Comparison of ENCODE assay signal across 1 cellular context in the genomic region with DNA sequence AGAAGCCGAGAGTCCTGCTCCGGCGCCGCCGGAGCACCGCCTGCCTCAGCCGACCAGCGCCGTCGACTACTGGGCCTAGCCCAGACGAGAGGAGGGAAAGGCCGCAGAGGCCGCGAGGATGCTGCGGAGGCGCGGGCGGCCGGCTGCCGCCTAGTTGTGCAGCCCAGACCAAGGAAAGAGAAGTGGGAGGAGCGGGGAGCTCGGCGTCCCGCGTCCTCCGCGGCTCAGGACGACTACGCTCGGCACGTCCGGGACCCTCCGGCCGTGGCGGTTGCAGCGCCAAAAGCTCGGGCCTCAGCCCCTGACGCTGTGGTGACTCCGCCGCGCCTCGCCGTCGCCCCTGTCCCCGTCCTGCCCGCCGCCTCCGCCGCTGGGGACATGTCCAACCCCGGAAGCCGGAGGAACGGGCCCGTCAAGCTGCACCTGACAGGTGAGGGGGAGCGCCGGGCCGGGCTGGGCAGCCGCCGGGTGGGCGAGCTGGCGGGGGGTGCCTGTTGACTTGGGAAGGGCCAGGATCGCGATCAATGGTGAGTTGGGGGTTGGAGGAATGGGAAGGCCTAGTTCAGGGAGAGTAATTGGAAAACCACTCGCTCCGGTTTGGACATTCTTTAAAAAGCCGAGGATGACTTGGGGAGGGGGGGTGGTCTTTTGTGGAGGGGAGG.
TF ChIP-seq lines count a peak whose summit lies in the region.

No MANE protein-coding gene starts in this region.

TF ChIP-seq in HEK293, 187 proteins besides CTCF, POLR2A, EP300 and RAD21 (continued from another document and continues in another):
- TF ChIP-seq, protein P1, sequence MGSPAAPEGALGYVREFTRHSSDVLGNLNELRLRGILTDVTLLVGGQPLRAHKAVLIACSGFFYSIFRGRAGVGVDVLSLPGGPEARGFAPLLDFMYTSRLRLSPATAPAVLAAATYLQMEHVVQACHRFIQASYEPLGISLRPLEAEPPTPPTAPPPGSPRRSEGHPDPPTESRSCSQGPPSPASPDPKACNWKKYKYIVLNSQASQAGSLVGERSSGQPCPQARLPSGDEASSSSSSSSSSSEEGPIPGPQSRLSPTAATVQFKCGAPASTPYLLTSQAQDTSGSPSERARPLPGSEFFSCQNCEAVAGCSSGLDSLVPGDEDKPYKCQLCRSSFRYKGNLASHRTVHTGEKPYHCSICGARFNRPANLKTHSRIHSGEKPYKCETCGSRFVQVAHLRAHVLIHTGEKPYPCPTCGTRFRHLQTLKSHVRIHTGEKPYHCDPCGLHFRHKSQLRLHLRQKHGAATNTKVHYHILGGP (tag by site-specific recombination; IDR thresholded peaks at IDR 0.05) = no peak
- TF ChIP-seq KLF10 (tag by site-specific recombination; IDR thresholded peaks at IDR 0.05) (no peak), SP3 (tag by site-specific recombination; IDR thresholded peaks at IDR 0.05) (peak; percentile 45), ZBTB8A (tag by site-specific recombination; IDR thresholded peaks at IDR 0.05) (no peak; the same call in 1 of the 2 replicates), ZNF670 (tag by site-specific recombination; IDR thresholded peaks at IDR 0.05; ENCODE audit: low read depth) (no peak), ZNF19 (tag by site-specific recombination; IDR thresholded peaks at IDR 0.05; ENCODE audit: low read depth) (no peak), ZFP41 (tag by site-specific recombination; IDR thresholded peaks at IDR 0.05; ENCODE audit: borderline replicate concordance) (no peak), ZNF274 (IDR thresholded peaks at IDR 0.05; ENCODE audit: low read length) (no peak), ZNF274 (tag by site-specific recombination; IDR thresholded peaks at IDR 0.05; ENCODE audit: borderline replicate concordance) (no peak), ZNF16 (tag by site-specific recombination; IDR thresholded peaks at IDR 0.05; ENCODE audit: low read depth) (no peak), ZNF521 (tag by site-specific recombination; IDR thresholded peaks at IDR 0.05) (no peak), ZNF777 (tag by site-specific recombination; IDR thresholded peaks at IDR 0.05; ENCODE audit: borderline replicate concordance) (peak; percentile 90), ZNF626 (tag by site-specific recombination; IDR thresholded peaks at IDR 0.05) (no peak), SP7 (tag by site-specific recombination; IDR thresholded peaks at IDR 0.05) (0 out of 2 replicates have a peak, but pooled peaks have one; percentile 59), HOXA7 (CRISPR knock-in tag; IDR thresholded peaks at IDR 0.05; ENCODE audit: borderline replicate concordance) (no peak), ZNF169 (tag by site-specific recombination; IDR thresholded peaks at IDR 0.05) (no peak), ZNF610 (tag by site-specific recombination; IDR thresholded peaks at IDR 0.05; ENCODE audit: borderline replicate concordance) (no peak), ZNF707 (tag by site-specific recombination; IDR thresholded peaks at IDR 0.05) (no peak), ZBTB7A (tag by site-specific recombination; IDR thresholded peaks at IDR 0.05; ENCODE audit: low read depth) (no peak), IKZF3 (tag by site-specific recombination; IDR thresholded peaks at IDR 0.05) (no peak), ZEB2 (tag by site-specific recombination; IDR thresholded peaks at IDR 0.05) (peak; percentile 67), ZNF140 (tag by site-specific recombination; IDR thresholded peaks at IDR 0.05) (no peak), ZNF350 (tag by site-specific recombination; IDR thresholded peaks at IDR 0.05) (no peak), FEZF1 (tag by site-specific recombination; IDR thresholded peaks at IDR 0.05) (no peak), ZNF792 (tag by site-specific recombination; IDR thresholded peaks at IDR 0.05) (no peak), ZNF112 (tag by site-specific recombination; IDR thresholded peaks at IDR 0.05) (no peak), KLF7 (tag by site-specific recombination; IDR thresholded peaks at IDR 0.05; ENCODE audit: borderline replicate concordance) (peak; percentile 18; the same call in 1 of the 2 replicates), MEIS1 (CRISPR knock-in tag; IDR thresholded peaks at IDR 0.05; ENCODE audit: borderline replicate concordance) (no peak), ZNF426 (tag by site-specific recombination; IDR thresholded peaks at IDR 0.05) (no peak), ZNF2 (tag by site-specific recombination; IDR thresholded peaks at IDR 0.05) (0 out of 2 replicates have a peak, but pooled peaks have one; percentile 59), ZNF366 (tag by site-specific recombination; conservative IDR thresholded peaks at IDR 0.05) (no peak; the same call in none of the 2 replicates)
- TF ChIP-seq, protein P2, sequence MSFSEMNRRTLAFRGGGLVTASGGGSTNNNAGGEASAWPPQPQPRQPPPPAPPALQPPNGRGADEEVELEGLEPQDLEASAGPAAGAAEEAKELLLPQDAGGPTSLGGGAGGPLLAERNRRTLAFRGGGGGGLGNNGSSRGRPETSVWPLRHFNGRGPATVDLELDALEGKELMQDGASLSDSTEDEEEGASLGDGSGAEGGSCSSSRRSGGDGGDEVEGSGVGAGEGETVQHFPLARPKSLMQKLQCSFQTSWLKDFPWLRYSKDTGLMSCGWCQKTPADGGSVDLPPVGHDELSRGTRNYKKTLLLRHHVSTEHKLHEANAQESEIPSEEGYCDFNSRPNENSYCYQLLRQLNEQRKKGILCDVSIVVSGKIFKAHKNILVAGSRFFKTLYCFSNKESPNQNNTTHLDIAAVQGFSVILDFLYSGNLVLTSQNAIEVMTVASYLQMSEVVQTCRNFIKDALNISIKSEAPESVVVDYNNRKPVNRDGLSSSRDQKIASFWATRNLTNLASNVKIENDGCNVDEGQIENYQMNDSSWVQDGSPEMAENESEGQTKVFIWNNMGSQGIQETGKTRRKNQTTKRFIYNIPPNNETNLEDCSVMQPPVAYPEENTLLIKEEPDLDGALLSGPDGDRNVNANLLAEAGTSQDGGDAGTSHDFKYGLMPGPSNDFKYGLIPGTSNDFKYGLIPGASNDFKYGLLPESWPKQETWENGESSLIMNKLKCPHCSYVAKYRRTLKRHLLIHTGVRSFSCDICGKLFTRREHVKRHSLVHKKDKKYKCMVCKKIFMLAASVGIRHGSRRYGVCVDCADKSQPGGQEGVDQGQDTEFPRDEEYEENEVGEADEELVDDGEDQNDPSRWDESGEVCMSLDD (tag by site-specific recombination; IDR thresholded peaks at IDR 0.05) = no peak
- TF ChIP-seq, protein P3, sequence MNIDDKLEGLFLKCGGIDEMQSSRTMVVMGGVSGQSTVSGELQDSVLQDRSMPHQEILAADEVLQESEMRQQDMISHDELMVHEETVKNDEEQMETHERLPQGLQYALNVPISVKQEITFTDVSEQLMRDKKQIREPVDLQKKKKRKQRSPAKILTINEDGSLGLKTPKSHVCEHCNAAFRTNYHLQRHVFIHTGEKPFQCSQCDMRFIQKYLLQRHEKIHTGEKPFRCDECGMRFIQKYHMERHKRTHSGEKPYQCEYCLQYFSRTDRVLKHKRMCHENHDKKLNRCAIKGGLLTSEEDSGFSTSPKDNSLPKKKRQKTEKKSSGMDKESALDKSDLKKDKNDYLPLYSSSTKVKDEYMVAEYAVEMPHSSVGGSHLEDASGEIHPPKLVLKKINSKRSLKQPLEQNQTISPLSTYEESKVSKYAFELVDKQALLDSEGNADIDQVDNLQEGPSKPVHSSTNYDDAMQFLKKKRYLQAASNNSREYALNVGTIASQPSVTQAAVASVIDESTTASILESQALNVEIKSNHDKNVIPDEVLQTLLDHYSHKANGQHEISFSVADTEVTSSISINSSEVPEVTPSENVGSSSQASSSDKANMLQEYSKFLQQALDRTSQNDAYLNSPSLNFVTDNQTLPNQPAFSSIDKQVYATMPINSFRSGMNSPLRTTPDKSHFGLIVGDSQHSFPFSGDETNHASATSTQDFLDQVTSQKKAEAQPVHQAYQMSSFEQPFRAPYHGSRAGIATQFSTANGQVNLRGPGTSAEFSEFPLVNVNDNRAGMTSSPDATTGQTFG (tag by site-specific recombination; IDR thresholded peaks at IDR 0.05; ENCODE audit: borderline replicate concordance) = no peak
- TF ChIP-seq, protein P4, sequence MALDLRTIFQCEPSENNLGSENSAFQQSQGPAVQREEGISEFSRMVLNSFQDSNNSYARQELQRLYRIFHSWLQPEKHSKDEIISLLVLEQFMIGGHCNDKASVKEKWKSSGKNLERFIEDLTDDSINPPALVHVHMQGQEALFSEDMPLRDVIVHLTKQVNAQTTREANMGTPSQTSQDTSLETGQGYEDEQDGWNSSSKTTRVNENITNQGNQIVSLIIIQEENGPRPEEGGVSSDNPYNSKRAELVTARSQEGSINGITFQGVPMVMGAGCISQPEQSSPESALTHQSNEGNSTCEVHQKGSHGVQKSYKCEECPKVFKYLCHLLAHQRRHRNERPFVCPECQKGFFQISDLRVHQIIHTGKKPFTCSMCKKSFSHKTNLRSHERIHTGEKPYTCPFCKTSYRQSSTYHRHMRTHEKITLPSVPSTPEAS (tag by site-specific recombination; IDR thresholded peaks at IDR 0.05) = no peak
- TF ChIP-seq, protein P5, sequence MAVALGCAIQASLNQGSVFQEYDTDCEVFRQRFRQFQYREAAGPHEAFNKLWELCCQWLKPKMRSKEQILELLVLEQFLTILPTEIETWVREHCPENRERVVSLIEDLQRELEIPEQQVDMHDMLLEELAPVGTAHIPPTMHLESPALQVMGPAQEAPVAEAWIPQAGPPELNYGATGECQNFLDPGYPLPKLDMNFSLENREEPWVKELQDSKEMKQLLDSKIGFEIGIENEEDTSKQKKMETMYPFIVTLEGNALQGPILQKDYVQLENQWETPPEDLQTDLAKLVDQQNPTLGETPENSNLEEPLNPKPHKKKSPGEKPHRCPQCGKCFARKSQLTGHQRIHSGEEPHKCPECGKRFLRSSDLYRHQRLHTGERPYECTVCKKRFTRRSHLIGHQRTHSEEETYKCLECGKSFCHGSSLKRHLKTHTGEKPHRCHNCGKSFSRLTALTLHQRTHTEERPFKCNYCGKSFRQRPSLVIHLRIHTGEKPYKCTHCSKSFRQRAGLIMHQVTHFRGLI (tag by site-specific recombination; IDR thresholded peaks at IDR 0.05) = peak; percentile 40; the same call in 1 of the 2 replicates
- TF ChIP-seq, protein P6, sequence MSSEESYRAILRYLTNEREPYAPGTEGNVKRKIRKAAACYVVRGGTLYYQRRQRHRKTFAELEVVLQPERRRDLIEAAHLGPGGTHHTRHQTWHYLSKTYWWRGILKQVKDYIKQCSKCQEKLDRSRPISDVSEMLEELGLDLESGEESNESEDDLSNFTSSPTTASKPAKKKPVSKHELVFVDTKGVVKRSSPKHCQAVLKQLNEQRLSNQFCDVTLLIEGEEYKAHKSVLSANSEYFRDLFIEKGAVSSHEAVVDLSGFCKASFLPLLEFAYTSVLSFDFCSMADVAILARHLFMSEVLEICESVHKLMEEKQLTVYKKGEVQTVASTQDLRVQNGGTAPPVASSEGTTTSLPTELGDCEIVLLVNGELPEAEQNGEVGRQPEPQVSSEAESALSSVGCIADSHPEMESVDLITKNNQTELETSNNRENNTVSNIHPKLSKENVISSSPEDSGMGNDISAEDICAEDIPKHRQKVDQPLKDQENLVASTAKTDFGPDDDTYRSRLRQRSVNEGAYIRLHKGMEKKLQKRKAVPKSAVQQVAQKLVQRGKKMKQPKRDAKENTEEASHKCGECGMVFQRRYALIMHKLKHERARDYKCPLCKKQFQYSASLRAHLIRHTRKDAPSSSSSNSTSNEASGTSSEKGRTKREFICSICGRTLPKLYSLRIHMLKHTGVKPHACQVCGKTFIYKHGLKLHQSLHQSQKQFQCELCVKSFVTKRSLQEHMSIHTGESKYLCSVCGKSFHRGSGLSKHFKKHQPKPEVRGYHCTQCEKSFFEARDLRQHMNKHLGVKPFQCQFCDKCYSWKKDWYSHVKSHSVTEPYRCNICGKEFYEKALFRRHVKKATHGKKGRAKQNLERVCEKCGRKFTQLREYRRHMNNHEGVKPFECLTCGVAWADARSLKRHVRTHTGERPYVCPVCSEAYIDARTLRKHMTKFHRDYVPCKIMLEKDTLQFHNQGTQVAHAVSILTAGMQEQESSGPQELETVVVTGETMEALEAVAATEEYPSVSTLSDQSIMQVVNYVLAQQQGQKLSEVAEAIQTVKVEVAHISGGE (tag by site-specific recombination; conservative IDR thresholded peaks at IDR 0.05; ENCODE audit: low read depth) = no peak; the same call in 1 of the 2 replicates
- TF ChIP-seq, protein P7, sequence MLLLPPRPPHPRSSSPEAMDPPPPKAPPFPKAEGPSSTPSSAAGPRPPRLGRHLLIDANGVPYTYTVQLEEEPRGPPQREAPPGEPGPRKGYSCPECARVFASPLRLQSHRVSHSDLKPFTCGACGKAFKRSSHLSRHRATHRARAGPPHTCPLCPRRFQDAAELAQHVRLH (tag by site-specific recombination; IDR thresholded peaks at IDR 0.05) = peak; percentile 63; the same call in 1 of the 2 replicates
- TF ChIP-seq, protein P8, sequence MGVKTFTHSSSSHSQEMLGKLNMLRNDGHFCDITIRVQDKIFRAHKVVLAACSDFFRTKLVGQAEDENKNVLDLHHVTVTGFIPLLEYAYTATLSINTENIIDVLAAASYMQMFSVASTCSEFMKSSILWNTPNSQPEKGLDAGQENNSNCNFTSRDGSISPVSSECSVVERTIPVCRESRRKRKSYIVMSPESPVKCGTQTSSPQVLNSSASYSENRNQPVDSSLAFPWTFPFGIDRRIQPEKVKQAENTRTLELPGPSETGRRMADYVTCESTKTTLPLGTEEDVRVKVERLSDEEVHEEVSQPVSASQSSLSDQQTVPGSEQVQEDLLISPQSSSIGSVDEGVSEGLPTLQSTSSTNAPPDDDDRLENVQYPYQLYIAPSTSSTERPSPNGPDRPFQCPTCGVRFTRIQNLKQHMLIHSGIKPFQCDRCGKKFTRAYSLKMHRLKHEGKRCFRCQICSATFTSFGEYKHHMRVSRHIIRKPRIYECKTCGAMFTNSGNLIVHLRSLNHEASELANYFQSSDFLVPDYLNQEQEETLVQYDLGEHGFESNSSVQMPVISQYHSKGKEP (tag by site-specific recombination; IDR thresholded peaks at IDR 0.05) = no peak
- TF ChIP-seq, protein P9, sequence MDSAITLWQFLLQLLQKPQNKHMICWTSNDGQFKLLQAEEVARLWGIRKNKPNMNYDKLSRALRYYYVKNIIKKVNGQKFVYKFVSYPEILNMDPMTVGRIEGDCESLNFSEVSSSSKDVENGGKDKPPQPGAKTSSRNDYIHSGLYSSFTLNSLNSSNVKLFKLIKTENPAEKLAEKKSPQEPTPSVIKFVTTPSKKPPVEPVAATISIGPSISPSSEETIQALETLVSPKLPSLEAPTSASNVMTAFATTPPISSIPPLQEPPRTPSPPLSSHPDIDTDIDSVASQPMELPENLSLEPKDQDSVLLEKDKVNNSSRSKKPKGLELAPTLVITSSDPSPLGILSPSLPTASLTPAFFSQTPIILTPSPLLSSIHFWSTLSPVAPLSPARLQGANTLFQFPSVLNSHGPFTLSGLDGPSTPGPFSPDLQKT (IDR thresholded peaks at IDR 0.05; ENCODE audit: borderline replicate concordance, low read depth, low read length) = no peak
- TF ChIP-seq, protein P10, sequence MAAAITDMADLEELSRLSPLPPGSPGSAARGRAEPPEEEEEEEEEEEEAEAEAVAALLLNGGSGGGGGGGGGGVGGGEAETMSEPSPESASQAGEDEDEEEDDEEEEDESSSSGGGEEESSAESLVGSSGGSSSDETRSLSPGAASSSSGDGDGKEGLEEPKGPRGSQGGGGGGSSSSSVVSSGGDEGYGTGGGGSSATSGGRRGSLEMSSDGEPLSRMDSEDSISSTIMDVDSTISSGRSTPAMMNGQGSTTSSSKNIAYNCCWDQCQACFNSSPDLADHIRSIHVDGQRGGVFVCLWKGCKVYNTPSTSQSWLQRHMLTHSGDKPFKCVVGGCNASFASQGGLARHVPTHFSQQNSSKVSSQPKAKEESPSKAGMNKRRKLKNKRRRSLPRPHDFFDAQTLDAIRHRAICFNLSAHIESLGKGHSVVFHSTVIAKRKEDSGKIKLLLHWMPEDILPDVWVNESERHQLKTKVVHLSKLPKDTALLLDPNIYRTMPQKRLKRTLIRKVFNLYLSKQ (tag by site-specific recombination; IDR thresholded peaks at IDR 0.05; ENCODE audit: borderline replicate concordance) = no peak
